ENCODE assay signal across 8 cellular contexts in genomic region chr6:124870611-124871201, GRCh38.
DNase-seq lines count a peak whose midpoint lies in the region; ATAC-seq and TF ChIP-seq lines count a peak whose summit lies in the region.

No MANE protein-coding gene starts in this region.

- peak; percentile 54 for TF ChIP-seq CTCF in cardiac muscle cell (IDR thresholded peaks at IDR 0.05; ENCODE audit: low read depth, low read length)
- TF ChIP-seq CTCF in RWPE2 (IDR thresholded peaks at IDR 0.05; ENCODE audit: poor library complexity, severe bottlenecking) = peak; percentile 88
- TF ChIP-seq CTCF in gastroesophageal sphincter (IDR thresholded peaks at IDR 0.05) = peak; percentile 56 to 71 (median 70)
- peak; percentile 36 to 62 (median 51) for TF ChIP-seq CTCF in upper lobe of left lung (IDR thresholded peaks at IDR 0.05)

- no peaks in the 10 kb centered on the region for H3K27me3 Mint-ChIP-seq in effector memory CD8-positive, alpha-beta T cell
- H3K27me3 Mint-ChIP-seq in stimulated activated naive B cell treated with anti-CD40 and anti-IgM and Interleukin-4, amounts not matched to agents 10 μg/mL and 1 μg/mL and 100 μg/mL, for 72 hours = no peaks in the 10 kb centered on the region

- H3K9me3 ChIP-seq in cardiac muscle cell (ENCODE audit: low read depth) (no peaks in the 10 kb centered on the region), RWPE2 (ENCODE audit: severe bottlenecking) (no peaks in the 10 kb centered on the region), gastroesophageal sphincter (no peaks in the 10 kb centered on the region), upper lobe of left lung (no peaks in the 10 kb centered on the region)

- no peaks in the 10 kb centered on the region for H3K27me3 ChIP-seq in cardiac muscle cell
- H3K27me3 ChIP-seq in RWPE2 (ENCODE audit: insufficient read depth, poor library complexity, severe bottlenecking) = no peaks in the 10 kb centered on the region
- no peaks in the 10 kb centered on the region for H3K27me3 ChIP-seq in gastroesophageal sphincter
- H3K27me3 ChIP-seq in upper lobe of left lung = no peaks in the 10 kb centered on the region

- H3K4me3 ChIP-seq in cardiac muscle cell = no peak overlapping the region
- no peak overlapping the region for H3K4me3 ChIP-seq in RWPE2 (ENCODE audit: severe bottlenecking)
- no peak overlapping the region for H3K4me3 ChIP-seq in gastroesophageal sphincter
- no peak overlapping the region for H3K4me3 ChIP-seq in upper lobe of left lung

- H3K27ac Mint-ChIP-seq in effector memory CD8-positive, alpha-beta T cell = no peak overlapping the region
- H3K27ac Mint-ChIP-seq in stimulated activated naive B cell treated with anti-CD40 and anti-IgM and Interleukin-4, amounts not matched to agents 10 μg/mL and 1 μg/mL and 100 μg/mL, for 72 hours = no peak overlapping the region

- no peaks in the 10 kb centered on the region for H3K4me1 ChIP-seq in cardiac muscle cell (ENCODE audit: low read depth)
- H3K4me1 ChIP-seq in RWPE2 (ENCODE audit: insufficient read depth, poor library complexity, severe bottlenecking) = no peaks in the 10 kb centered on the region
- no peaks in the 10 kb centered on the region for H3K4me1 ChIP-seq in gastroesophageal sphincter
- H3K4me1 ChIP-seq in upper lobe of left lung = no peaks in the 10 kb centered on the region

- no peak overlapping the region for H3K4me3 Mint-ChIP-seq in effector memory CD8-positive, alpha-beta T cell
- H3K4me3 Mint-ChIP-seq in stimulated activated naive B cell treated with anti-CD40 and anti-IgM and Interleukin-4, amounts not matched to agents 10 μg/mL and 1 μg/mL and 100 μg/mL, for 72 hours = no peak overlapping the region

- no peaks in the 10 kb centered on the region for H3K4me1 Mint-ChIP-seq in effector memory CD8-positive, alpha-beta T cell (ENCODE audit: low read depth in 2 of 2)
- no peaks in the 10 kb centered on the region for H3K4me1 Mint-ChIP-seq in stimulated activated naive B cell treated with anti-CD40 and anti-IgM and Interleukin-4, amounts not matched to agents 10 μg/mL and 1 μg/mL and 100 μg/mL, for 72 hours

- intact Hi-C loops in cardiac septum (cut with DNase I) = loop anchor here (2.0 kb wide), 1 partner anchor 242 kb away; no protein-coding TSS in a partner anchor

- H3K9me3 Mint-ChIP-seq in effector memory CD8-positive, alpha-beta T cell = no peaks in the 10 kb centered on the region
- no peaks in the 10 kb centered on the region for H3K9me3 Mint-ChIP-seq in stimulated activated naive B cell treated with anti-CD40 and anti-IgM and Interleukin-4, amounts not matched to agents 10 μg/mL and 1 μg/mL and 100 μg/mL, for 72 hours

- TF ChIP-seq POLR2A in gastroesophageal sphincter (IDR thresholded peaks at IDR 0.05) (no peak), upper lobe of left lung (IDR thresholded peaks at IDR 0.05) (no peak)

- peak; percentile 38 to 61 for DNase-seq in cardiac muscle cell (ENCODE audit: low read depth in 1 of 2, low spot score in 1 of 2)
- DNase-seq in cardiac septum (ENCODE audit: low spot score) = no peak
- DNase-seq in RWPE2 (ENCODE audit: low spot score) = no peak
- no peak for DNase-seq in upper lobe of left lung
- DNase-seq in NCI-H2081 treated with DMSO at 0.1 percent for 48 hours (lab: John Stamatoyannopoulos, UW) = no peak
- DNase-seq in effector memory CD8-positive, alpha-beta T cell = no peak
- no peak for DNase-seq in stimulated activated naive B cell treated with anti-CD40 and anti-IgM and Interleukin-4, amounts not matched to agents 10 μg/mL and 1 μg/mL and 100 μg/mL, for 72 hours

- WGBS in gastroesophageal sphincter (ENCODE audit: low coverage in 1 of 2), 2 donors = 17 to 31% methylated on average over 2 of the region's 2 CpGs
- 43 to 44% methylated on average over 2 of the region's 2 CpGs for WGBS in upper lobe of left lung, 2 donors

- H3K36me3 ChIP-seq in cardiac muscle cell (no peaks in the 10 kb centered on the region), RWPE2 (ENCODE audit: low read depth) (no peaks in the 10 kb centered on the region), gastroesophageal sphincter (no peaks in the 10 kb centered on the region), upper lobe of left lung (no peaks in the 10 kb centered on the region)

- TF ChIP-seq EP300 in gastroesophageal sphincter (IDR thresholded peaks at IDR 0.05) = no peak
- no peak for TF ChIP-seq EP300 in upper lobe of left lung (IDR thresholded peaks at IDR 0.05)

- H3K27ac ChIP-seq in cardiac muscle cell (no peak overlapping the region), RWPE2 (ENCODE audit: poor library complexity, severe bottlenecking) (no peak overlapping the region), gastroesophageal sphincter (no peak overlapping the region), upper lobe of left lung (no peak overlapping the region)

- no peaks in the 10 kb centered on the region for H3K36me3 Mint-ChIP-seq in effector memory CD8-positive, alpha-beta T cell (ENCODE audit: insufficient read depth)
- H3K36me3 Mint-ChIP-seq in stimulated activated naive B cell treated with anti-CD40 and anti-IgM and Interleukin-4, amounts not matched to agents 10 μg/mL and 1 μg/mL and 100 μg/mL, for 72 hours = no peaks in the 10 kb centered on the region

- ATAC-seq in RWPE2 (ENCODE audit: low read depth) = no peak
- ATAC-seq in gastroesophageal sphincter = no peak
- ATAC-seq in upper lobe of left lung (ENCODE audit: low FRiP score in 2 of 2) = peak in 1 of 2 donors; percentile 50
- no peak for ATAC-seq in effector memory CD8-positive, alpha-beta T cell (replicated peaks)
- no peak for ATAC-seq in stimulated activated naive B cell treated with anti-CD40 and anti-IgM and Interleukin-4, amounts not matched to agents 10 μg/mL and 1 μg/mL and 100 μg/mL, for 72 hours (replicated peaks)

Comparison
In these comparisons a context has a peak if more than half of its experiments do, and no peak if none do; other contexts are left out.
1. DNase-seq: peak in cardiac muscle cell (2 of 2); none in cardiac septum (single experiment), RWPE2 (single experiment), upper lobe of left lung (0 of 2), NCI-H2081 treated with DMSO at 0.1 percent for 48 hours (single experiment), effector memory CD8-positive, alpha-beta T cell (0 of 3) and stimulated activated naive B cell treated with anti-CD40 and anti-IgM and Interleukin-4, amounts not matched to agents 10 μg/mL and 1 μg/mL and 100 μg/mL, for 72 hours (single experiment).
2. Peak in every context shown above with its lines, with median percentiles within 50 percentile points of each other: CTCF ChIP-seq.